8 cellular contexts compared by ENCODE assay signal in genomic region chr5:180605554-180606214, GRCh38. TPM values are rescaled to one million over a fixed set of nuclear protein-coding genes. Genes with fewer than 3 reads are reported as not detected.
A peak's percentile ranks its signal among the peaks of the same experiment; 100 is the strongest.
DNase-seq lines count a peak whose midpoint lies in the region; ATAC-seq, FAIRE-seq and TF ChIP-seq lines count a peak whose summit lies in the region.

No MANE protein-coding gene starts in this region.

- DNase-seq in ELR (ENCODE audit: low read depth) (peak; percentile 64), HTR-8/SVneo (ENCODE audit: insufficient read length, low spot score) (peak; percentile 60), SK-N-DZ (ENCODE audit: low spot score) (peak; percentile 59), left ventricle myocardium inferior (no peak), NCI-H2107 treated with DMSO at 0.1 percent for 48 hours (lab: John Stamatoyannopoulos, UW; ENCODE audit: unreplicated experiment) (no peak)
- peak; percentile 56 for DNase-seq in activated naive CD8-positive, alpha-beta T cell treated with anti-CD3 and anti-CD28 coated beads for 36 hours
- DNase-seq in stimulated activated CD4-positive, alpha-beta T cell treated with anti-CD3 and anti-CD28 coated beads, Interleukin-1b, Interleukin-23, amount 100 ng/mL, for 1 hour (ENCODE audit: low read depth in 2 of 2), result peak; percentile 7 to 34

- no peaks in the 10 kb centered on the region for H3K36me3 ChIP-seq in left ventricle myocardium inferior

- peak; percentile 58 for FAIRE-seq in HTR-8/SVneo (lab: Jason Lieb, UNC)

- intact Hi-C loops in left ventricle myocardium inferior (cut with micrococcal nuclease), result no loop called here

- no peak for ATAC-seq in GM19397 (IDR thresholded peaks at IDR 0.05; ENCODE audit: unreplicated experiment)

- H3K4me3 ChIP-seq in left ventricle myocardium inferior, result no peak overlapping the region

- H3K4me1 ChIP-seq in left ventricle myocardium inferior, result no peaks in the 10 kb centered on the region

- TF ChIP-seq CTCF in left ventricle myocardium inferior (IDR thresholded peaks at IDR 0.05; ENCODE audit: borderline replicate concordance), result peak; percentile 74

- H3K9me3 ChIP-seq in left ventricle myocardium inferior (replicated peaks), result no peaks in the 10 kb centered on the region

- no peaks in the 10 kb centered on the region for H3K36me3 Mint-ChIP-seq in activated naive CD8-positive, alpha-beta T cell treated with anti-CD3 and anti-CD28 coated beads for 36 hours

- no peak overlapping the region for H3K4me3 Mint-ChIP-seq in activated naive CD8-positive, alpha-beta T cell treated with anti-CD3 and anti-CD28 coated beads for 36 hours

- peaks cover 10% of the 10 kb centered on the region for H3K4me1 Mint-ChIP-seq in activated naive CD8-positive, alpha-beta T cell treated with anti-CD3 and anti-CD28 coated beads for 36 hours

- no peaks in the 10 kb centered on the region for H3K27me3 Mint-ChIP-seq in activated naive CD8-positive, alpha-beta T cell treated with anti-CD3 and anti-CD28 coated beads for 36 hours

- peaks cover 21% of the 10 kb centered on the region for H3K27me3 ChIP-seq in left ventricle myocardium inferior (ENCODE audit: low read depth)

- H3K9me3 Mint-ChIP-seq in activated naive CD8-positive, alpha-beta T cell treated with anti-CD3 and anti-CD28 coated beads for 36 hours, result no peaks in the 10 kb centered on the region

- H3K27ac Mint-ChIP-seq in activated naive CD8-positive, alpha-beta T cell treated with anti-CD3 and anti-CD28 coated beads for 36 hours, result no peak overlapping the region

- H3K27ac ChIP-seq in left ventricle myocardium inferior (replicated peaks), result no peak overlapping the region

RNA-seq across cellular contexts. Expression of gene SCGB3A1, which starts 14.4 kb away (rescaled TPM):
- not detected in 2 replicates for polyA plus RNA-seq in SK-N-DZ (2014; cell fraction: cytosol; rRNA removed)
- not detected in 2 replicates for polyA plus RNA-seq in SK-N-DZ (2014; cell fraction: nucleus; rRNA removed)
- 1 to 10 TPM; 1.1 to 1.7 TPM for total RNA-seq in activated naive CD8-positive, alpha-beta T cell treated with anti-CD3 and anti-CD28 coated beads for 36 hours
- total RNA-seq in left ventricle myocardium inferior, result not detected

RNA-seq across cellular contexts. Expression of gene FLT4, which starts 43.7 kb away (rescaled TPM):
- 1.2 and 1.5 TPM in 2 replicates for polyA plus RNA-seq in SK-N-DZ (2014; cell fraction: cytosol; rRNA removed)
- 1.3 and 5.8 TPM in 2 replicates for polyA plus RNA-seq in SK-N-DZ (2014; cell fraction: nucleus; rRNA removed)
- 1 to 10 TPM; 5.2 to 6.0 TPM for total RNA-seq in activated naive CD8-positive, alpha-beta T cell treated with anti-CD3 and anti-CD28 coated beads for 36 hours
- 6.1 TPM for total RNA-seq in left ventricle myocardium inferior

Comparison
In these comparisons a context has a peak if more than half of its experiments do, and no peak if none do; other contexts are left out.
1. DNase-seq: peak in ELR (single experiment), HTR-8/SVneo (single experiment), SK-N-DZ (single experiment), activated naive CD8-positive, alpha-beta T cell treated with anti-CD3 and anti-CD28 coated beads for 36 hours (single experiment) and stimulated activated CD4-positive, alpha-beta T cell treated with anti-CD3 and anti-CD28 coated beads, Interleukin-1b, Interleukin-23, amount 100 ng/mL, for 1 hour (2 of 2); none in left ventricle myocardium inferior (single experiment) and NCI-H2107 treated with DMSO at 0.1 percent for 48 hours (single experiment).